Comparison of ENCODE assay signal across 19 cellular contexts in the genomic region with DNA sequence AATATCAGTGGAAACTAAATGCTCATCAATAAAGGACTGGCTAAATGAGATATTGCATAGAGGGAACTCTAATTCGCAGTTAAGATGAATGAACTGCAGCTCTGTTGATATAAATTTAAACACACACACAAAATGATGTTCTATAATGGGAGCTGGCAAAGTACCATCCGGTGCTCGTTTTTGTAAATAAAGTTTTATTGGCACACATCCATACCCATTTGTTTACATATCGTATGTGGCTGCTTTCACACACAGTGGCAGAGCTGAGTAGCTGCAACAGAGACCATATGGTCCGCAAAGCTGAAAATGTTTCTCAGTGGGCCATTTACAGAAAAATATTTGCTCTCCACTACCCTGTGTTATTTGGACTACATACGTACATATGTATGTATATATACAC.
"Had no signal": no experiment of that assay in that cellular context is flagged by ENCODE, and none has a peak within 500 bp of the region (broad histone marks: within the 10 kb centered on the region; RNA-seq: fewer than 3 reads in every experiment).

No MANE protein-coding gene starts in this region.

- H3K9me3 ChIP-seq: MG63, SJCRH30 had no signal

- FAIRE-seq: RCC 7860 had no signal

- H3K36me3 ChIP-seq: MG63, SJCRH30 had no signal

- DNase-seq: KBM-7, MG63, NCI-H1092 treated with DMSO at 0.1 percent for 48 hours, NCI-H1436, NCI-H187, NCI-H2029, NCI-H2081 treated with DMSO at 0.1 percent for 48 hours, NCI-H2227 treated with DMSO at 0.1 percent for 48 hours, NCI-H510A treated with DMSO at 0.1 percent for 48 hours, NCI-H526, NCI-H82, RPMI8226, SHP77, SJCRH30, T-helper 1 cell, T-helper 17 cell had no signal

- ATAC-seq: SK-N-SH treated with all-trans-retinoic acid at 6 μM for 48 hours, T-helper 17 cell had no signal

- H3K27ac ChIP-seq: HL-60, SJCRH30 had no signal

- H3K4me1 ChIP-seq: SJCRH30 had no signal

- H3K4me3 ChIP-seq: MG63, SJCRH30 had no signal
